ENCODE assay signal across 8 cellular contexts in genomic region chr1:3313579-3313955, GRCh38.
A peak's percentile ranks its signal among the peaks of the same experiment; 100 is the strongest.
DNase-seq lines count a peak whose midpoint lies in the region; ATAC-seq and TF ChIP-seq lines count a peak whose summit lies in the region.

No MANE protein-coding gene starts in this region.

- H3K36me3 Mint-ChIP-seq in activated CD4-positive, alpha-beta T cell treated with anti-CD3 and anti-CD28 coated beads for 36 hours (ENCODE audit: low read depth) = no peaks in the 10 kb centered on the region
- no peaks in the 10 kb centered on the region for H3K36me3 Mint-ChIP-seq in nephron (ENCODE audit: low read depth)
- peaks cover 2% of the 10 kb centered on the region for H3K36me3 Mint-ChIP-seq in activated naive CD4-positive, alpha-beta T cell treated with anti-CD3 and anti-CD28 coated beads, Interleukin-2, amount 10 ng/mL, durations not matched to agents 7 days and 5 days

- TF ChIP-seq CTCF in foreskin fibroblast (IDR thresholded peaks at IDR 0.05; ENCODE audit: low read depth, low read length) (no peak), nephron (IDR thresholded peaks at IDR 0.05; ENCODE audit: unreplicated experiment in 3 of 3) (no peak)

- H3K36me3 ChIP-seq in aorta (ENCODE audit: control insufficient read depth in 1 of 2, insufficient read depth in 2 of 2, low read length in 1 of 2) = no peaks in the 10 kb centered on the region

- H3K9me3 Mint-ChIP-seq in activated CD4-positive, alpha-beta T cell treated with anti-CD3 and anti-CD28 coated beads for 36 hours (ENCODE audit: low read depth) = peaks cover 5% of the 10 kb centered on the region
- H3K9me3 Mint-ChIP-seq in nephron = no peaks in the 10 kb centered on the region
- H3K9me3 Mint-ChIP-seq in activated naive CD4-positive, alpha-beta T cell treated with anti-CD3 and anti-CD28 coated beads, Interleukin-2, amount 10 ng/mL, durations not matched to agents 7 days and 5 days = peaks cover 23% of the 10 kb centered on the region

- H3K27me3 Mint-ChIP-seq in activated CD4-positive, alpha-beta T cell treated with anti-CD3 and anti-CD28 coated beads for 36 hours = peaks cover 15% of the 10 kb centered on the region
- H3K27me3 Mint-ChIP-seq in nephron (ENCODE audit: low read depth) = peaks cover 77% of the 10 kb centered on the region
- H3K27me3 Mint-ChIP-seq in activated naive CD4-positive, alpha-beta T cell treated with anti-CD3 and anti-CD28 coated beads, Interleukin-2, amount 10 ng/mL, durations not matched to agents 7 days and 5 days = peaks cover 25% of the 10 kb centered on the region

- peak overlapping the region; percentile 91 to 99 for H3K27ac ChIP-seq in aorta (ENCODE audit: low read depth in 1 of 2, low read length in 2 of 2)

- H3K4me3 Mint-ChIP-seq in activated CD4-positive, alpha-beta T cell treated with anti-CD3 and anti-CD28 coated beads for 36 hours = no peak overlapping the region
- H3K4me3 Mint-ChIP-seq in nephron = peak overlapping the region; percentile 58 to 72 (median 64)
- H3K4me3 Mint-ChIP-seq in activated naive CD4-positive, alpha-beta T cell treated with anti-CD3 and anti-CD28 coated beads, Interleukin-2, amount 10 ng/mL, durations not matched to agents 7 days and 5 days = no peak overlapping the region

- no peaks in the 10 kb centered on the region for H3K9me3 ChIP-seq in aorta (ENCODE audit: control insufficient read depth, low read length)

- POLR2A ChIA-PET in activated CD4-positive, alpha-beta T cell treated with anti-CD3 and anti-CD28 coated beads for 36 hours (lab: Charles Lee) = no interaction called here

- H3K4me1 ChIP-seq in aorta (ENCODE audit: control insufficient read depth in 1 of 2, insufficient read depth in 2 of 2, low read length in 2 of 2) = no peaks in the 10 kb centered on the region

- peak overlapping the region; percentile 13 for H3K27ac Mint-ChIP-seq in activated CD4-positive, alpha-beta T cell treated with anti-CD3 and anti-CD28 coated beads for 36 hours
- H3K27ac Mint-ChIP-seq in nephron = peak overlapping the region; percentile 59 to 88 (median 84)
- no peak overlapping the region for H3K27ac Mint-ChIP-seq in activated naive CD4-positive, alpha-beta T cell treated with anti-CD3 and anti-CD28 coated beads, Interleukin-2, amount 10 ng/mL, durations not matched to agents 7 days and 5 days

- H3K4me3 ChIP-seq in foreskin fibroblast (ENCODE audit: low read depth in 1 of 2, low read length in 2 of 2) = no peak overlapping the region
- H3K4me3 ChIP-seq in aorta (ENCODE audit: low read length in 2 of 2) = no peak overlapping the region

- CTCF ChIA-PET in activated CD4-positive, alpha-beta T cell treated with anti-CD3 and anti-CD28 coated beads for 36 hours (lab: Charles Lee) = no interaction called here
- CTCF ChIA-PET in activated naive CD4-positive, alpha-beta T cell treated with anti-CD3 and anti-CD28 coated beads, Interleukin-2, amount 10 ng/mL, durations not matched to agents 7 days and 5 days (lab: Charles Lee) = no interaction called here

- intact Hi-C loops in activated CD4-positive, alpha-beta T cell treated with anti-CD3 and anti-CD28 coated beads for 36 hours (cut with DNase I, micrococcal nuclease) = no loop called here
- intact Hi-C loops in aorta (cut with DNase I) = loop anchor here (1.0 to 5.0 kb wide), 6 partner anchors 36 to 246 kb away; partner anchors contain the start of gene PRDM16 (in 1 of the 2)

- 3 to 5% methylated on average over 22 of the region's 22 CpGs for WGBS in aorta, 2 donors

- DNase-seq in activated CD4-positive, alpha-beta T cell treated with anti-CD3 and anti-CD28 coated beads for 36 hours = no peak
- no peak for DNase-seq in activated CD4-positive, alpha-beta T cell treated with anti-CD3 and anti-CD28 coated beads for 4 hours
- DNase-seq in foreskin fibroblast (peak; percentile 91 to 95), aorta (peak; percentile 97), NCI-H446 (lab: John Stamatoyannopoulos, UW) (no peak)
- DNase-seq in activated naive CD4-positive, alpha-beta T cell treated with anti-CD3 and anti-CD28 coated beads, Interleukin-2, amount 10 ng/mL, durations not matched to agents 7 days and 5 days = no peak

- no peaks in the 10 kb centered on the region for H3K27me3 ChIP-seq in aorta (ENCODE audit: control insufficient read depth in 1 of 2, insufficient read depth in 2 of 2, low read length in 1 of 2)

- ATAC-seq in activated CD4-positive, alpha-beta T cell treated with anti-CD3 and anti-CD28 coated beads for 36 hours = no peak
- peak; percentile 84 for ATAC-seq in aorta (ENCODE audit: low FRiP score)
- ATAC-seq in HG02884 (IDR thresholded peaks at IDR 0.05; ENCODE audit: unreplicated experiment) = no peak

- peaks cover 23% of the 10 kb centered on the region for H3K4me1 Mint-ChIP-seq in activated CD4-positive, alpha-beta T cell treated with anti-CD3 and anti-CD28 coated beads for 36 hours
- H3K4me1 Mint-ChIP-seq in nephron = peaks cover 53% of the 10 kb centered on the region
- H3K4me1 Mint-ChIP-seq in activated naive CD4-positive, alpha-beta T cell treated with anti-CD3 and anti-CD28 coated beads, Interleukin-2, amount 10 ng/mL, durations not matched to agents 7 days and 5 days = peaks cover 2% of the 10 kb centered on the region

Comparison
In these comparisons a context has a peak if more than half of its experiments do, and no peak if none do; other contexts are left out.
1. DNase-seq: peak in foreskin fibroblast (2 of 2) and aorta (2 of 2); none in activated CD4-positive, alpha-beta T cell treated with anti-CD3 and anti-CD28 coated beads for 36 hours (single experiment), activated CD4-positive, alpha-beta T cell treated with anti-CD3 and anti-CD28 coated beads for 4 hours (0 of 2), activated naive CD4-positive, alpha-beta T cell treated with anti-CD3 and anti-CD28 coated beads, Interleukin-2, amount 10 ng/mL, durations not matched to agents 7 days and 5 days (single experiment) and NCI-H446 (0 of 2).
2. H3K4me3 Mint-ChIP-seq: peak in nephron (3 of 3); none in activated CD4-positive, alpha-beta T cell treated with anti-CD3 and anti-CD28 coated beads for 36 hours (single experiment) and activated naive CD4-positive, alpha-beta T cell treated with anti-CD3 and anti-CD28 coated beads, Interleukin-2, amount 10 ng/mL, durations not matched to agents 7 days and 5 days (single experiment).
3. intact Hi-C loops: an anchor here in aorta (1.0 to 5.0 kb wide); none called in activated CD4-positive, alpha-beta T cell treated with anti-CD3 and anti-CD28 coated beads for 36 hours.